Comparison of ENCODE assay signal across 20 cellular contexts in genomic region chr22:48376936-48377335, GRCh38.
"Had no signal": no experiment of that assay in that cellular context is flagged by ENCODE, and none has a peak within 500 bp of the region (broad histone marks: within the 10 kb centered on the region; RNA-seq: fewer than 3 reads in every experiment).

No MANE protein-coding gene starts in this region.

- H3K27ac ChIP-seq: epithelial cell of prostate, esophagus muscularis mucosa, gastrocnemius medialis, heart right ventricle, left ventricle myocardium inferior, lower lobe of right lung, pancreas, testis, tibial nerve had no signal

- H3K4me1 ChIP-seq: esophagus muscularis mucosa, gastrocnemius medialis, heart right ventricle, left ventricle myocardium inferior, lower lobe of right lung, pancreas, testis, tibial nerve had no signal

- H3K4me3 Mint-ChIP-seq: memory B cell; stimulated activated naive B cell treated with anti-CD40 and anti-IgM and Interleukin-4, amounts not matched to agents 10 μg/mL and 1 μg/mL and 100 μg/mL, for 72 hours; stimulated activated naive CD8-positive, alpha-beta T cell treated with anti-CD3 and anti-CD28 coated beads, Interleukin-15, amount 100 ng/mL, for 72 hours had no signal

- H3K9me3 ChIP-seq: esophagus muscularis mucosa, gastrocnemius medialis, heart right ventricle, left ventricle myocardium inferior, lower lobe of right lung, pancreas, testis, tibial nerve had no signal

- H3K9me3 Mint-ChIP-seq: memory B cell; stimulated activated naive B cell treated with anti-CD40 and anti-IgM and Interleukin-4, amounts not matched to agents 10 μg/mL and 1 μg/mL and 100 μg/mL, for 72 hours; stimulated activated naive CD8-positive, alpha-beta T cell treated with anti-CD3 and anti-CD28 coated beads, Interleukin-15, amount 100 ng/mL, for 72 hours had no signal

- ATAC-seq: gastrocnemius medialis; heart right ventricle; lower lobe of right lung; pancreas; right cardiac atrium; stimulated activated naive B cell treated with anti-CD40 and anti-IgM and Interleukin-4, amounts not matched to agents 10 μg/mL and 1 μg/mL and 100 μg/mL, for 72 hours; stimulated activated naive CD8-positive, alpha-beta T cell treated with anti-CD3 and anti-CD28 coated beads, Interleukin-15, amount 100 ng/mL, for 72 hours had no signal

- H3K27me3 ChIP-seq: pancreas, testis, tibial nerve had no signal

- H3K27ac Mint-ChIP-seq: memory B cell; progenitor cell of endocrine pancreas; stimulated activated naive B cell treated with anti-CD40 and anti-IgM and Interleukin-4, amounts not matched to agents 10 μg/mL and 1 μg/mL and 100 μg/mL, for 72 hours; stimulated activated naive CD8-positive, alpha-beta T cell treated with anti-CD3 and anti-CD28 coated beads, Interleukin-15, amount 100 ng/mL, for 72 hours had no signal

- H3K4me1 Mint-ChIP-seq: memory B cell; stimulated activated naive B cell treated with anti-CD40 and anti-IgM and Interleukin-4, amounts not matched to agents 10 μg/mL and 1 μg/mL and 100 μg/mL, for 72 hours; stimulated activated naive CD8-positive, alpha-beta T cell treated with anti-CD3 and anti-CD28 coated beads, Interleukin-15, amount 100 ng/mL, for 72 hours had no signal

- H3K36me3 ChIP-seq: esophagus muscularis mucosa, gastrocnemius medialis, heart right ventricle, left ventricle myocardium inferior, lower lobe of right lung, pancreas, tibial nerve had no signal

- DNase-seq: central memory CD4-positive, alpha-beta T cell; effector memory CD4-positive, alpha-beta T cell; gastrocnemius medialis; heart right ventricle; hypothalamus; left ventricle myocardium inferior; lower lobe of right lung; midbrain; right cardiac atrium; stimulated activated CD4-positive, alpha-beta T cell treated with anti-CD3 and anti-CD28 coated beads, Interleukin-2, amount 100 ng/mL, for 24 hours; stimulated activated CD4-positive, alpha-beta T cell treated with anti-CD3 and anti-CD28 coated beads, Interleukin-4, amount 100 ng/mL, for 4 hours; stimulated activated naive B cell treated with anti-CD40 and anti-IgM and Interleukin-4, amounts not matched to agents 10 μg/mL and 1 μg/mL and 100 μg/mL, for 72 hours; stimulated activated naive CD8-positive, alpha-beta T cell treated with anti-CD3 and anti-CD28 coated beads, Interleukin-15, amount 100 ng/mL, for 72 hours; testis had no signal

- H3K36me3 Mint-ChIP-seq: memory B cell; stimulated activated naive B cell treated with anti-CD40 and anti-IgM and Interleukin-4, amounts not matched to agents 10 μg/mL and 1 μg/mL and 100 μg/mL, for 72 hours had no signal

- H3K4me3 ChIP-seq: esophagus muscularis mucosa, gastrocnemius medialis, heart right ventricle, left ventricle myocardium inferior, lower lobe of right lung, pancreas, testis, tibial nerve had no signal
